24 cellular contexts compared by ENCODE assay signal in genomic region chr4:865572-865971, GRCh38. TPM values are rescaled to one million over a fixed set of nuclear protein-coding genes. Genes with fewer than 3 reads are reported as not detected.
"Had no signal": no experiment of that assay in that cellular context is flagged by ENCODE, and none has a peak within 500 bp of the region (broad histone marks: within the 10 kb centered on the region; RNA-seq: fewer than 3 reads in every experiment).

No MANE protein-coding gene starts in this region.

- H3K27me3 Mint-ChIP-seq: activated CD4-positive, alpha-beta memory T cell treated with anti-CD3 and anti-CD28 coated beads for 36 hours; activated naive CD4-positive, alpha-beta T cell treated with anti-CD3 and anti-CD28 coated beads, Interleukin-2, amount 50 U/mL, for 24 hours; activated T-helper 17 cell treated with anti-CD3 and anti-CD28 coated beads, Interleukin-2, amount 50 U/mL, for 72 hours had no signal

- H3K4me3 Mint-ChIP-seq: activated CD4-positive, alpha-beta memory T cell treated with anti-CD3 and anti-CD28 coated beads for 36 hours; activated naive CD4-positive, alpha-beta T cell treated with anti-CD3 and anti-CD28 coated beads, Interleukin-2, amount 50 U/mL, for 24 hours; activated T-cell treated with anti-CD3 and anti-CD28 coated beads, Interleukin-2, amount 50 U/mL, for 4 hours; activated T-helper 17 cell treated with anti-CD3 and anti-CD28 coated beads, Interleukin-2, amount 50 U/mL, for 72 hours; immature natural killer cell; T-helper 2 cell treated with Interferon-gamma antibody and Interleukin-4, amounts not matched to agents 5 μg/mL and 100 μg/mL, for 36 hours had no signal

- H3K9me3 Mint-ChIP-seq: activated CD4-positive, alpha-beta memory T cell treated with anti-CD3 and anti-CD28 coated beads for 36 hours; activated naive CD4-positive, alpha-beta T cell treated with anti-CD3 and anti-CD28 coated beads, Interleukin-2, amount 50 U/mL, for 24 hours; activated T-cell treated with anti-CD3 and anti-CD28 coated beads, Interleukin-2, amount 50 U/mL, for 4 hours; activated T-helper 17 cell treated with anti-CD3 and anti-CD28 coated beads, Interleukin-2, amount 50 U/mL, for 72 hours; immature natural killer cell; T-helper 2 cell treated with Interferon-gamma antibody and Interleukin-4, amounts not matched to agents 5 μg/mL and 100 μg/mL, for 36 hours had no signal

- H3K27ac Mint-ChIP-seq: activated CD4-positive, alpha-beta memory T cell treated with anti-CD3 and anti-CD28 coated beads for 36 hours; activated naive CD4-positive, alpha-beta T cell treated with anti-CD3 and anti-CD28 coated beads, Interleukin-2, amount 50 U/mL, for 24 hours; activated T-helper 17 cell treated with anti-CD3 and anti-CD28 coated beads, Interleukin-2, amount 50 U/mL, for 72 hours; immature natural killer cell; T-helper 2 cell treated with Interferon-gamma antibody and Interleukin-4, amounts not matched to agents 5 μg/mL and 100 μg/mL, for 36 hours had no signal

- DNase-seq: activated CD4-positive, alpha-beta memory T cell treated with anti-CD3 and anti-CD28 coated beads for 36 hours; activated CD4-positive, alpha-beta T cell treated with anti-CD3 and anti-CD28 coated beads for 48 hours; activated gamma-delta T cell treated with Interleukin-2 at 50 U/mL for 16 hours; activated T-cell treated with anti-CD3 and anti-CD28 coated beads, Interleukin-2, amount 50 U/mL, for 4 hours; head of caudate nucleus; hippocampal formation; immature natural killer cell; nucleus accumbens; retina; stimulated activated CD4-positive, alpha-beta T cell treated with anti-CD3 and anti-CD28 coated beads, Interleukin-1b, Interleukin-23, amount 100 ng/mL, for 48 hours; stimulated activated CD4-positive, alpha-beta T cell treated with anti-CD3 and anti-CD28 coated beads, Interleukin-4, amount 100 ng/mL, for 4 hours; stimulated activated CD8-positive, alpha-beta memory T cell treated with anti-CD3 and anti-CD28 coated beads, Interleukin-4, amount 100 ng/mL, for 48 hours; stimulated activated naive CD4-positive, alpha-beta T cell; T-helper 1 cell; testis; transverse colon had no signal

- H3K4me1 Mint-ChIP-seq: activated naive CD4-positive, alpha-beta T cell treated with anti-CD3 and anti-CD28 coated beads, Interleukin-2, amount 50 U/mL, for 24 hours; activated T-helper 17 cell treated with anti-CD3 and anti-CD28 coated beads, Interleukin-2, amount 50 U/mL, for 72 hours had no signal

- ATAC-seq: activated T-cell treated with anti-CD3 and anti-CD28 coated beads, Interleukin-2, amount 50 U/mL, for 4 hours; activated T-helper 17 cell treated with anti-CD3 and anti-CD28 coated beads, Interleukin-2, amount 50 U/mL, for 72 hours; left lung; mucosa of descending colon; pancreas had no signal

RNA-seq across cellular contexts. Expression of gene CPLX1, which starts 39.6 kb away (rescaled TPM):
- total RNA-seq: fibroblast of villous mesenchyme, smooth muscle cell had no signal
